ENCODE assay signal across 8 cellular contexts in genomic region chr3:87167634-87168456, GRCh38. TPM values are rescaled to one million over a fixed set of nuclear protein-coding genes. Genes with fewer than 3 reads are reported as not detected.
A peak's percentile ranks its signal among the peaks of the same experiment; 100 is the strongest.
DNase-seq lines count a peak whose midpoint lies in the region; ATAC-seq, FAIRE-seq and TF ChIP-seq lines count a peak whose summit lies in the region.

No MANE protein-coding gene starts in this region.

- ATAC-seq in T-cell (replicated peaks in 1 of 4): peak in 1 of 4 experiments; percentile 44
- ATAC-seq in naive thymus-derived CD4-positive, alpha-beta T cell: peak; percentile 63

- H3K4me3 ChIP-seq in HEK293 (ENCODE audit: low read depth, low read length) (no peak overlapping the region), MM.1S (ENCODE audit: low read length) (peak overlapping the region; percentile 61), endothelial cell of umbilical vein (replicated peaks in 1 of 3; ENCODE audit: insufficient read depth in 1 of 3, low read depth in 1 of 3, low read length in 3 of 3) (peak overlapping the region in 1 of 3 experiments; percentile 44)
- no peak overlapping the region for H3K4me3 ChIP-seq in naive thymus-derived CD4-positive, alpha-beta T cell (ENCODE audit: low read length)

- H3K27me3 Mint-ChIP-seq in T-cell: peaks cover 12 to 18% of the 10 kb centered on the region in 2 donors
- peaks cover 14 to 28% (median 21%) of the 10 kb centered on the region in 5 donors for H3K27me3 Mint-ChIP-seq in naive thymus-derived CD4-positive, alpha-beta T cell

- no peaks in the 10 kb centered on the region for H3K9me2 ChIP-seq in MM.1S (replicated peaks; ENCODE audit: insufficient read depth, low read length)

- H3K4me3 Mint-ChIP-seq in T-cell: peak overlapping the region; percentile 22 to 50 (median 25)
- peak overlapping the region in 9 of 10 donors; percentile 33 to 74 (median 54) for H3K4me3 Mint-ChIP-seq in naive thymus-derived CD4-positive, alpha-beta T cell

- H3K4me2 ChIP-seq in MM.1S (ENCODE audit: low read depth, low read length): peak overlapping the region; percentile 71
- peak overlapping the region; percentile 65 for H3K4me2 ChIP-seq in endothelial cell of umbilical vein (ENCODE audit: insufficient read depth, low read length)

- no TSS peak for BruUV-seq in endothelial cell of umbilical vein (replicated peaks; lab: Mats Ljungman, UMichigan)

- H3K9ac ChIP-seq in MM.1S (ENCODE audit: low read length) (peak overlapping the region; percentile 26; the same call in 1 of the 2 replicates), endothelial cell of umbilical vein (replicated peaks; ENCODE audit: extremely low read depth, insufficient read depth, low read length) (no peak overlapping the region)

- dilution Hi-C loops in endothelial cell of umbilical vein (cut with MboI; ENCODE audit: extremely low pct_ligation_motif_present, low sequenced_read_pairs): no loop called here

- H3K9me3 Mint-ChIP-seq in T-cell: no peaks in the 10 kb centered on the region
- no peaks in the 10 kb centered on the region for H3K9me3 Mint-ChIP-seq in naive thymus-derived CD4-positive, alpha-beta T cell

- CTCF ChIA-PET in HEK293 (lab: Yijun Ruan, JAX) (interaction anchor here (0.6 to 1.7 kb wide), 16 partner anchors 8 to 837 kb away, joined by 3 to 7 read pairs (median 3); no protein-coding TSS in a partner anchor), T-cell (lab: Charles Lee) (interaction anchor here (0.6 to 1.1 kb wide), 4 partner anchors 13 to 958 kb away, joined by 3 read pairs; no protein-coding TSS in a partner anchor), endothelial cell of umbilical vein (lab: Charles Lee) (interaction anchor here (0.6 to 1.7 kb wide), 27 partner anchors 8 to 837 kb away, joined by 3 to 72 read pairs (median 3); partner anchors contain the start of gene CHMP2B)
- CTCF ChIA-PET in naive thymus-derived CD4-positive, alpha-beta T cell (lab: Charles Lee): interaction anchor here (1.6 kb wide), 1 partner anchor 10 kb away, joined by 5 read pairs; no protein-coding TSS in a partner anchor

- H3K27me3 ChIP-seq in MM.1S (replicated peaks; ENCODE audit: insufficient read depth, low read length) (no peaks in the 10 kb centered on the region), endothelial cell of umbilical vein (ENCODE audit: control insufficient read depth in 2 of 2, insufficient read depth in 2 of 2, low read length in 2 of 2) (peaks cover 2 to 7% of the 10 kb centered on the region in 2 experiments)
- H3K27me3 ChIP-seq in naive thymus-derived CD4-positive, alpha-beta T cell (ENCODE audit: control insufficient read depth in 2 of 2, insufficient read depth in 2 of 2, low read length in 2 of 2): no peaks in the 10 kb centered on the region

- no peaks in the 10 kb centered on the region for H3K9me1 ChIP-seq in endothelial cell of umbilical vein (replicated peaks; ENCODE audit: control insufficient read depth, extremely low read depth, insufficient read depth, low read length)

- H3K79me2 ChIP-seq in MM.1S (ENCODE audit: low read length) (no peaks in the 10 kb centered on the region), endothelial cell of umbilical vein (ENCODE audit: control insufficient read depth, insufficient read depth, low read length) (no peaks in the 10 kb centered on the region)

- H3K4me1 ChIP-seq in HEK293 (ENCODE audit: control insufficient read depth, insufficient read depth, low read length) (no peaks in the 10 kb centered on the region), MM.1S (ENCODE audit: low read length) (no peaks in the 10 kb centered on the region), endothelial cell of umbilical vein (ENCODE audit: control insufficient read depth, extremely low read depth, insufficient read depth, low read length) (no peaks in the 10 kb centered on the region)
- H3K4me1 ChIP-seq in naive thymus-derived CD4-positive, alpha-beta T cell (ENCODE audit: control insufficient read depth in 2 of 2, insufficient read depth in 2 of 2, low read length in 2 of 2): no peaks in the 10 kb centered on the region

- H3K9me3 ChIP-seq in HEK293 (ENCODE audit: control insufficient read depth, insufficient read depth, low read depth, low read length) (no peaks in the 10 kb centered on the region), MM.1S (replicated peaks; ENCODE audit: insufficient read depth, low read length) (no peaks in the 10 kb centered on the region), endothelial cell of umbilical vein (replicated peaks; ENCODE audit: control insufficient read depth, insufficient read depth, low read length) (no peaks in the 10 kb centered on the region)
- no peaks in the 10 kb centered on the region for H3K9me3 ChIP-seq in naive thymus-derived CD4-positive, alpha-beta T cell (ENCODE audit: control insufficient read depth in 2 of 3, low read length in 3 of 3)

- FAIRE-seq in endothelial cell of umbilical vein (lab: Jason Lieb, UNC): peak; percentile 56

- H4K20me1 ChIP-seq in MM.1S (ENCODE audit: insufficient read depth, low read length): no peaks in the 10 kb centered on the region
- H4K20me1 ChIP-seq in endothelial cell of umbilical vein (replicated peaks; ENCODE audit: control insufficient read depth, extremely low read depth, insufficient read depth, low read length): no peaks in the 10 kb centered on the region

- peaks cover 0 to 6% (median 5%) of the 10 kb centered on the region in 3 donors for H3K4me1 Mint-ChIP-seq in T-cell
- peaks cover 0 to 10% (median 4%) of the 10 kb centered on the region in 7 donors for H3K4me1 Mint-ChIP-seq in naive thymus-derived CD4-positive, alpha-beta T cell

- H3K27ac Mint-ChIP-seq in T-cell: no peak overlapping the region
- H3K27ac Mint-ChIP-seq in naive thymus-derived CD4-positive, alpha-beta T cell: no peak overlapping the region

- POLR2A ChIA-PET in HEK293 (lab: Yijun Ruan, JAX): interaction anchor here (0.5 kb wide), 1 partner anchor 10 kb away, joined by 4 read pairs; no protein-coding TSS in a partner anchor
- POLR2A ChIA-PET in T-cell (lab: Charles Lee): no interaction called here
- POLR2A ChIA-PET in endothelial cell of umbilical vein (lab: Charles Lee): no interaction called here
- POLR2A ChIA-PET in naive thymus-derived CD4-positive, alpha-beta T cell (lab: Charles Lee): no interaction called here

- peak overlapping the region; percentile 60 for H2AFZ ChIP-seq in MM.1S (ENCODE audit: low read length)
- H2AFZ ChIP-seq in endothelial cell of umbilical vein (ENCODE audit: low read depth, low read length): no peak overlapping the region

- H3K27ac ChIP-seq in HEK293 (ENCODE audit: extremely low read depth, low read depth, low read length) (no peak overlapping the region), MM.1S (ENCODE audit: low read length) (no peak overlapping the region), endothelial cell of umbilical vein (ENCODE audit: insufficient read depth, low read depth, low read length) (no peak overlapping the region)
- no peak overlapping the region for H3K27ac ChIP-seq in naive thymus-derived CD4-positive, alpha-beta T cell (ENCODE audit: low read depth, low read length)

- intact Hi-C loops in endothelial cell of umbilical vein (cut with micrococcal nuclease): loop anchor here (1.0 to 5.0 kb wide), 5 partner anchors 81 to 465 kb away; no protein-coding TSS in a partner anchor
- intact Hi-C loops in naive thymus-derived CD4-positive, alpha-beta T cell (cut with micrococcal nuclease): loop anchor here (1.0 to 5.0 kb wide), 7 partner anchors 66 to 1346 kb away; no protein-coding TSS in a partner anchor

- H3K36me3 ChIP-seq in HEK293 (ENCODE audit: control insufficient read depth in 2 of 2, insufficient read depth in 1 of 2, low read length in 2 of 2): no peaks in the 10 kb centered on the region
- no peaks in the 10 kb centered on the region for H3K36me3 ChIP-seq in MM.1S (replicated peaks; ENCODE audit: insufficient read depth, low read length)
- H3K36me3 ChIP-seq in endothelial cell of umbilical vein (ENCODE audit: control insufficient read depth in 2 of 2, extremely low read depth in 1 of 2, insufficient read depth in 2 of 2, low read length in 2 of 2): no peaks in the 10 kb centered on the region
- no peaks in the 10 kb centered on the region for H3K36me3 ChIP-seq in naive thymus-derived CD4-positive, alpha-beta T cell (ENCODE audit: control insufficient read depth in 2 of 3, insufficient read depth in 3 of 3, low read length in 3 of 3)

- no peaks in the 10 kb centered on the region for H3K36me3 Mint-ChIP-seq in T-cell
- H3K36me3 Mint-ChIP-seq in naive thymus-derived CD4-positive, alpha-beta T cell: no peaks in the 10 kb centered on the region

- peak; percentile 28 for DNase-seq in AG08395 (ENCODE audit: low spot score)
- peak; percentile 7 for DNase-seq in GM10266 (ENCODE audit: extremely low spot score)
- peak; percentile 71 for DNase-seq in MM.1S
- peak in 7 of 34 experiments; percentile 0 to 24 (median 6) for DNase-seq in T-cell
- peak; percentile 55 for DNase-seq in endothelial cell of umbilical vein (ENCODE audit: low read depth, low spot score)
- DNase-seq in naive thymus-derived CD4-positive, alpha-beta T cell: peak in 6 of 9 donors; percentile 6 to 44 (median 28)
- DNase-seq in T-helper 9 cell: no peak

- TF ChIP-seq POLR2A in endothelial cell of umbilical vein (IDR thresholded peaks at IDR 0.05; ENCODE audit: low read depth, low read length): no peak

- TF ChIP-seq CTCF in GM10266 (IDR thresholded peaks at IDR 0.05; ENCODE audit: control insufficient read depth, insufficient read depth, low read depth, missing control alignments) (peak; percentile 67), HEK293 (tag by site-specific recombination; IDR thresholded peaks at IDR 0.05) (no peak), MM.1S (IDR thresholded peaks at IDR 0.05; ENCODE audit: low read length) (peak; percentile 72), endothelial cell of umbilical vein (IDR thresholded peaks at IDR 0.05; ENCODE audit: extremely low read depth in 1 of 2, insufficient read depth in 1 of 2, low read depth in 1 of 2, low read length in 2 of 2) (peak; percentile 49 to 52)

- H3F3A ChIP-seq in MM.1S (ENCODE audit: insufficient read depth, low read length): no peaks in the 10 kb centered on the region

TF ChIP-seq in HEK293, 187 proteins besides CTCF, POLR2A, EP300 and RAD21 (continues in another document):
- no peak for TF ChIP-seq WT1 (tag by site-specific recombination; IDR thresholded peaks at IDR 0.05)

TF ChIP-seq in endothelial cell of umbilical vein, 7 proteins besides CTCF, POLR2A, EP300 and RAD21 (continues in another document):
- TF ChIP-seq POLR2AphosphoS5 (IDR thresholded peaks at IDR 0.05; ENCODE audit: insufficient read depth, low read depth, low read length): no peak

RNA-seq across cellular contexts. Expression of gene CHMP2B, which starts 59.3 kb away (rescaled TPM):
- 10 to 100 TPM; 18.3 to 26.3 (median 23.3) TPM for total RNA-seq in T-cell
- 22.0 and 28.8 TPM in 2 replicates for total RNA-seq in endothelial cell of umbilical vein
- polyA plus RNA-seq in endothelial cell of umbilical vein: 6.0 and 6.8 TPM in 2 replicates
- 12.0 and 12.6 TPM in 2 replicates for polyA plus RNA-seq in endothelial cell of umbilical vein (2011; cell fraction: cytosol; rRNA removed)
- 6.7 and 10.6 TPM in 2 replicates for polyA plus RNA-seq in endothelial cell of umbilical vein (2011; cell fraction: nucleus; rRNA removed)
- polyA plus RNA-seq in endothelial cell of umbilical vein (2012): 23.1 and 26.4 TPM in 2 replicates
- 3.1 and 4.0 TPM in 2 replicates for polyA minus RNA-seq in endothelial cell of umbilical vein
- polyA minus RNA-seq in endothelial cell of umbilical vein (2011; cell fraction: cytosol; rRNA and poly(A)+ RNA removed): 30.7 TPM
- 6.5 and 8.9 TPM in 2 replicates for polyA minus RNA-seq in endothelial cell of umbilical vein (2011; cell fraction: nucleus; rRNA and poly(A)+ RNA removed)
- 10 to 100 TPM; 20.7 to 27.4 (median 23.4) TPM for total RNA-seq in naive thymus-derived CD4-positive, alpha-beta T cell
- polyA plus RNA-seq in naive thymus-derived CD4-positive, alpha-beta T cell: 10 to 100 TPM; 35.4 to 41.2 TPM
